In genomic region chr7:74290590-74290950, GRCh38 we compare ENCODE assay signal across 8 cellular contexts. TPM values are rescaled to one million over a fixed set of nuclear protein-coding genes. Genes with fewer than 3 reads are reported as not detected.
A peak's percentile ranks its signal among the peaks of the same experiment; 100 is the strongest.
DNase-seq lines count a peak whose midpoint lies in the region; ATAC-seq and TF ChIP-seq lines count a peak whose summit lies in the region.

No MANE protein-coding gene starts in this region.

- DNase-seq in AG10803 (ENCODE audit: low read depth) (no peak), choroid plexus epithelial cell (ENCODE audit: low read depth) (no peak), naive B cell (no peak), ecto neural progenitor cell (ENCODE audit: low spot score) (no peak), midbrain (lab: John Stamatoyannopoulos, UW) (no peak), D341Med (ENCODE audit: low spot score) (no peak)

- no peak overlapping the region for H3K27ac ChIP-seq in HUES48 (ENCODE audit: low read depth, low read length)

- H3K4me3 Mint-ChIP-seq in naive B cell = peak overlapping the region; percentile 78 to 91 (median 86)

- H3K36me3 ChIP-seq in HUES48 (ENCODE audit: control insufficient read depth, insufficient read depth, low read length) = no peaks in the 10 kb centered on the region

- peak overlapping the region in 3 of 6 donors; percentile 39 to 88 (median 41) for H3K27ac Mint-ChIP-seq in naive B cell

- TF ChIP-seq CTCF in AG10803 (conservative IDR thresholded peaks at IDR 0.05; ENCODE audit: low read length) (no peak), choroid plexus epithelial cell (conservative IDR thresholded peaks at IDR 0.05; ENCODE audit: low read depth, low read length) (no peak)

- no peaks in the 10 kb centered on the region for H3K27me3 Mint-ChIP-seq in naive B cell

- H3K9me3 ChIP-seq in HUES48 (ENCODE audit: control insufficient read depth, insufficient read depth, low read length) = no peaks in the 10 kb centered on the region

- H3K4me1 Mint-ChIP-seq in naive B cell = peaks cover 30 to 57% (median 52%) of the 10 kb centered on the region in 3 donors

- H3K4me1 ChIP-seq in HUES48 (ENCODE audit: control insufficient read depth, insufficient read depth, low read length) = peaks cover 35% of the 10 kb centered on the region

- H3K4me3 ChIP-seq in AG10803 (ENCODE audit: low read length) (peak overlapping the region; percentile 88), HUES48 (ENCODE audit: low read depth, low read length) (peak overlapping the region; percentile 78), choroid plexus epithelial cell (ENCODE audit: low read depth, low read length) (peak overlapping the region; percentile 72)

- H3K9ac ChIP-seq in HUES48 (ENCODE audit: low read depth, low read length) = 0 out of 2 replicates have a peak overlapping the region, but pooled peaks have one; percentile 62

- no peaks in the 10 kb centered on the region for H3K36me3 Mint-ChIP-seq in naive B cell

- no peaks in the 10 kb centered on the region for H3K9me3 Mint-ChIP-seq in naive B cell

- no peak for ATAC-seq in naive B cell (ENCODE audit: low read depth in 2 of 2)
- no peak for ATAC-seq in HG03280 (IDR thresholded peaks at IDR 0.05; ENCODE audit: unreplicated experiment)

- peaks cover 16% of the 10 kb centered on the region; the same call in 1 of the 2 replicates for H3K27me3 ChIP-seq in HUES48 (ENCODE audit: control insufficient read depth, insufficient read depth, low read length)

RNA-seq across cellular contexts. Expression of gene CLIP2, which starts 1.4 kb away (rescaled TPM):
- 1 to 10 TPM in 4 of 6 donors, under 1 TPM in 2; 0.52 to 3.2 (median 1.1) TPM for polyA plus RNA-seq in naive B cell (ENCODE audit: low read depth in 6 of 6)

RNA-seq across cellular contexts. Expression of gene RFC2, which starts 36.4 kb away (rescaled TPM):
- polyA plus RNA-seq in naive B cell (ENCODE audit: low read depth in 6 of 6) = 10 to 100 TPM; 42.7 to 61.4 (median 51.9) TPM
